ENCODE assay signal across 8 cellular contexts in the genomic region with DNA sequence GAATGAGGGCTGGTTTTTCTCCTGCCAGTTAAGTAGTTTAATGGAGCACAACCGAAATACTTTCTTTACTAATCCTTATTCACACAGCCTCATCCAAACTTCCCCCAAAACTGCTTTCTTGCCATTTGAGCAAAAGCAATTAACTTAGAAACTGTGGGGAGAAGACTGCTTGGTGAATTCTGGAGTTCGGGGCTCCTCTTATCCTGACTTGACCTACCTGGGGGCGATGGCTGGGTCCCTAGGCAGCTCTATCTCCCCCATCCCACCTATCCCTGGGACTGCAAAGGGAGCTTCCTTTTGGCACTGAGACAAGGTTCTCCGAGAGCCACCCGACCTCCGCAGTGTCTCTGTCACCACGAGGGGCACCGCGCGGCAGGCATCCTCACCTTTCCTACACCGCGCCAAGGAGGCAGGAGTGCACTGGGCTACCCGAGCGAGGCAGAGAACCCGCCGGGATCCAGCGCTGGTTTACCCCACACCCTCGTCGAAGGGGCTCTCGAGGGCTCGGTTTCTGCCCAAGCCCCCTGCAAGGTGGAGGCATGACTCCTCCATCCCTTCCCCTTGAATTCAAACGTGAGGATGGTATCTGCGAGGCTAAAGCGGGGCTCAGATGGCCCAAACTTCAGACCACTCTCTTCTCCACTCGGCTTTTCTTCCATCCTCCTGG. TPM values are rescaled to one million over a fixed set of nuclear protein-coding genes. Genes with fewer than 3 reads are reported as not detected.
DNase-seq lines count a peak whose midpoint lies in the region; ATAC-seq and TF ChIP-seq lines count a peak whose summit lies in the region.

No MANE protein-coding gene starts in this region.

- peak overlapping the region; percentile 99 for H3K4me3 ChIP-seq in HAP-1
- peak overlapping the region; percentile 80 for H3K4me3 ChIP-seq in OCI-LY3 (ENCODE audit: low read length)
- peak overlapping the region; percentile 87 for H3K4me3 ChIP-seq in trophoblast cell (ENCODE audit: low read depth, low read length)

- DNase-seq in COR-L47 (lab: John Stamatoyannopoulos, UW) (peak; percentile 50), HAP-1 (ENCODE audit: low spot score in 2 of 2) (peak; percentile 14 to 65), glomerular visceral epithelial cell (ENCODE audit: extremely low spot score) (peak; percentile 22), trophoblast cell (peak; percentile 14 to 48)
- peak; percentile 38 for DNase-seq in activated T-helper 9 cell treated with anti-CD3 and anti-CD28 coated beads, Interleukin-2, amount 50 U/mL, for 16 hours (ENCODE audit: low read depth)

- peak overlapping the region; percentile 53 for H3K4ac ChIP-seq in trophoblast cell (ENCODE audit: low read depth, low read length)

- no peak overlapping the region for H2AK5ac ChIP-seq in trophoblast cell (ENCODE audit: low read length)

- H4K8ac ChIP-seq in trophoblast cell (ENCODE audit: low read depth, low read length) = peak overlapping the region; percentile 83

- in situ Hi-C loops in HAP-1 (cut with MboI; ENCODE audit: low sequenced_read_pairs) = no loop called here

- H3K18ac ChIP-seq in trophoblast cell (ENCODE audit: low read length) = peak overlapping the region; percentile 8

- H2BK5ac ChIP-seq in trophoblast cell (ENCODE audit: low read depth, low read length, poor library complexity) = no peak overlapping the region

- H2BK12ac ChIP-seq in trophoblast cell (ENCODE audit: low read length) = no peak overlapping the region

- no peak overlapping the region for H2BK120ac ChIP-seq in trophoblast cell (ENCODE audit: insufficient read depth, low read length, poor library complexity)

- H3K79me2 ChIP-seq in OCI-LY3 (ENCODE audit: low read length) = peaks cover 91% of the 10 kb centered on the region
- peaks cover 7% of the 10 kb centered on the region for H3K79me2 ChIP-seq in trophoblast cell (ENCODE audit: control insufficient read depth, insufficient read depth, low read length, poor library complexity)

- ATAC-seq in HG03571 (IDR thresholded peaks at IDR 0.05; ENCODE audit: unreplicated experiment) = no peak
- ATAC-seq in HG02763 (IDR thresholded peaks at IDR 0.05; ENCODE audit: unreplicated experiment) = no peak

- H3K9ac ChIP-seq in OCI-LY3 (ENCODE audit: low read length) = peak overlapping the region; percentile 90
- peak overlapping the region; percentile 65 for H3K9ac ChIP-seq in trophoblast cell (ENCODE audit: low read length)

- TF ChIP-seq CTCF in OCI-LY3 (IDR thresholded peaks at IDR 0.05; ENCODE audit: low read depth, low read length) = peak; percentile 13

- H3K36me3 ChIP-seq in HAP-1 (replicated peaks) (peaks cover 37% of the 10 kb centered on the region), OCI-LY3 (replicated peaks; ENCODE audit: low read depth, low read length) (peaks cover 14% of the 10 kb centered on the region), trophoblast cell (ENCODE audit: control insufficient read depth in 1 of 2, insufficient read depth in 2 of 2, low read length in 2 of 2) (peaks cover 15 to 18% of the 10 kb centered on the region in 2 experiments)

- H3K9me3 ChIP-seq in HAP-1 (no peaks in the 10 kb centered on the region), OCI-LY3 (ENCODE audit: insufficient read depth, low read length) (no peaks in the 10 kb centered on the region), trophoblast cell (ENCODE audit: insufficient read depth, low read depth, low read length) (no peaks in the 10 kb centered on the region)

- H4K12ac ChIP-seq in trophoblast cell (ENCODE audit: low read depth, low read length) = no peak overlapping the region

- H3K27ac ChIP-seq in OCI-LY3 (ENCODE audit: low read length) = peak overlapping the region; percentile 73
- H3K27ac ChIP-seq in trophoblast cell (ENCODE audit: low read depth, low read length) = peak overlapping the region; percentile 35

- H3K4me2 ChIP-seq in OCI-LY3 (ENCODE audit: low read length) (peak overlapping the region; percentile 91), trophoblast cell (ENCODE audit: low read length) (peak overlapping the region; percentile 74)

- H3K4me1 ChIP-seq in HAP-1 (peaks cover 12% of the 10 kb centered on the region), OCI-LY3 (ENCODE audit: low read length) (peaks cover 19% of the 10 kb centered on the region), trophoblast cell (ENCODE audit: control insufficient read depth in 1 of 2, insufficient read depth in 2 of 2, low read length in 2 of 2) (peaks cover 2 to 5% of the 10 kb centered on the region in 2 experiments)

- peak overlapping the region; percentile 9 for H4K91ac ChIP-seq in trophoblast cell (ENCODE audit: low read depth, low read length)

- H3K23ac ChIP-seq in trophoblast cell (ENCODE audit: low read length) = no peak overlapping the region

- H3K27me3 ChIP-seq in HAP-1 (ENCODE audit: low read depth) (no peaks in the 10 kb centered on the region), OCI-LY3 (ENCODE audit: low read depth, low read length) (no peaks in the 10 kb centered on the region), trophoblast cell (ENCODE audit: insufficient read depth, low read length) (no peaks in the 10 kb centered on the region)

- H4K20me1 ChIP-seq in OCI-LY3 (ENCODE audit: insufficient read depth, low read length) = peaks cover 22% of the 10 kb centered on the region

- peaks cover 9% of the 10 kb centered on the region for H3K79me1 ChIP-seq in trophoblast cell (ENCODE audit: low read length)

- WGBS in trophoblast cell (ENCODE audit: extremely low coverage, insufficient coverage, insufficient read length) = no CpG with 5 or more reads among the region's 25 CpGs

- peak overlapping the region; percentile 71 for H3K14ac ChIP-seq in trophoblast cell (ENCODE audit: low read length)

- H2AFZ ChIP-seq in OCI-LY3 (ENCODE audit: low read depth, low read length) (no peak overlapping the region; the same call in 1 of the 2 replicates), trophoblast cell (ENCODE audit: insufficient read depth, low read length, poor library complexity) (peak overlapping the region; percentile 48)

RNA-seq across cellular contexts. Expression of a gene that starts 0.7 kb away (rescaled TPM):
- 15.8 and 17.3 TPM in 2 replicates for polyA plus RNA-seq in trophoblast cell (2013)

RNA-seq across cellular contexts. Expression of a gene that starts 1.0 kb away (rescaled TPM):
- polyA plus RNA-seq in trophoblast cell (2013) = 228 and 236 TPM in 2 replicates

RNA-seq across cellular contexts. Expression of a gene that starts 30.5 kb away (rescaled TPM):
- polyA plus RNA-seq in trophoblast cell (2013) = 30.4 and 33.0 TPM in 2 replicates

RNA-seq across cellular contexts. Expression of a gene that starts 59.3 kb away (rescaled TPM):
- 3.1 TPM in 2 replicates for polyA plus RNA-seq in trophoblast cell (2013)
